9 cellular contexts compared by ENCODE assay signal in the genomic region with DNA sequence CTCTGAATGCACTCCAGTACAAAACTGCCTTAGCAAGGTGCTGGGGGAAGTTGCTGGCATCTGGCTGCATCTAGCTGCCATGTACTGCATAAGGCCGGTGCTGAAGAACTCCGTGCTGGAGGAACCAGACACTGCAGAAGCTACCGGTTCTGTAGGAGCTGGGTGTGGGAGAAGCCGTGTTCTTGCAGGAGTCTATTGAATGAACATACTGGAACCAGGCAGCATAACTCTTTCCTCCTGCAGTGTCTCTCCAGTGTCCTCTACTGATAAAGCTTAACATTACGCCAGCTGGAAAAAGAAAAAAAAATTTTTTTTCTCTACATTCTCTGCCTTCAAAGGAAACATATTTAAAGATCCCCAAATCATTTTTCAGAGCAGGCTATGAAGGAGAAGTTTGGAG. TPM values are rescaled to one million over a fixed set of nuclear protein-coding genes. Genes with fewer than 3 reads are reported as not detected.
A peak's percentile ranks its signal among the peaks of the same experiment; 100 is the strongest.
DNase-seq lines count a peak whose midpoint lies in the region; ATAC-seq and TF ChIP-seq lines count a peak whose summit lies in the region.
"Had no signal": no experiment of that assay in that cellular context is flagged by ENCODE, and none has a peak within 500 bp of the region (broad histone marks: within the 10 kb centered on the region; RNA-seq: fewer than 3 reads in every experiment).

No MANE protein-coding gene starts in this region.

- H3K4me1 ChIP-seq in neural progenitor cell: no peaks in the 10 kb centered on the region

- no peaks in the 10 kb centered on the region for H3K27me3 ChIP-seq in neural progenitor cell

- no peaks in the 10 kb centered on the region for H3K79me2 ChIP-seq in neural progenitor cell (ENCODE audit: low read depth)

- H3K36me3 Mint-ChIP-seq in neural progenitor cell (peaks cover 2% of the 10 kb centered on the region), endothelial cell (ENCODE audit: low read depth, unreplicated experiment) (no peaks in the 10 kb centered on the region)

- DNase-seq in EH (ENCODE audit: low read depth): peak; percentile 39
- DNase-seq in KBM-7: peak; percentile 20
- DNase-seq in choroid plexus epithelial cell (ENCODE audit: low read depth): peak; percentile 74
- DNase-seq in neural progenitor cell (ENCODE audit: low spot score): no peak
- no peak for DNase-seq in endothelial cell (ENCODE audit: low spot score)
- no peak for DNase-seq in omental fat pad (ENCODE audit: low spot score)

- in situ Hi-C loops in KBM-7 (cut with MboI; ENCODE audit: low pct_unique_long_range_greater_than_20kb, low sequenced_read_pairs): no loop called here

- H3K4me3 ChIP-seq in choroid plexus epithelial cell (ENCODE audit: low read depth, low read length): no peak overlapping the region
- H3K4me3 ChIP-seq in neural progenitor cell: no peak overlapping the region

- peaks cover 6% of the 10 kb centered on the region for H3K36me3 ChIP-seq in neural progenitor cell

- H3K27ac Mint-ChIP-seq in neural progenitor cell: no peak overlapping the region
- no peak overlapping the region for H3K27ac Mint-ChIP-seq in endothelial cell (ENCODE audit: unreplicated experiment)
- H3K27ac Mint-ChIP-seq: activated T-helper 2 cell treated with anti-CD3 and anti-CD28 coated beads, Interferon-gamma antibody, Interleukin-2, Interleukin-4, amounts not matched to agents 10 μg/mL and 5 μg/mL and 100 μg/mL, durations not matched to agents 14 hours and 24 hours and 36 hours had no signal

- H3K4me3 Mint-ChIP-seq in neural progenitor cell (no peak overlapping the region), endothelial cell (ENCODE audit: unreplicated experiment) (no peak overlapping the region)

- H2AFZ ChIP-seq in neural progenitor cell (replicated peaks): no peak overlapping the region

- no peak overlapping the region for H3K9ac ChIP-seq in neural progenitor cell

- TF ChIP-seq CTCF in choroid plexus epithelial cell (conservative IDR thresholded peaks at IDR 0.05; ENCODE audit: low read depth, low read length) (peak; percentile 57), neural progenitor cell (IDR thresholded peaks at IDR 0.05) (peak; percentile 36), endothelial cell (IDR thresholded peaks at IDR 0.05; ENCODE audit: unreplicated experiment) (no peak), omental fat pad (IDR thresholded peaks at IDR 0.05) (no peak)

- no peaks in the 10 kb centered on the region for H3K9me3 ChIP-seq in neural progenitor cell (ENCODE audit: low read depth)

- H3K27ac ChIP-seq in neural progenitor cell: no peak overlapping the region

- no peaks in the 10 kb centered on the region for H3K9me3 Mint-ChIP-seq in neural progenitor cell
- no peaks in the 10 kb centered on the region for H3K9me3 Mint-ChIP-seq in endothelial cell (ENCODE audit: unreplicated experiment)
- H3K9me3 Mint-ChIP-seq: activated T-helper 2 cell treated with anti-CD3 and anti-CD28 coated beads, Interferon-gamma antibody, Interleukin-2, Interleukin-4, amounts not matched to agents 10 μg/mL and 5 μg/mL and 100 μg/mL, durations not matched to agents 14 hours and 24 hours and 36 hours had no signal

- H3F3A ChIP-seq in neural progenitor cell (ENCODE audit: low read depth): no peaks in the 10 kb centered on the region

- H3K4me1 Mint-ChIP-seq in neural progenitor cell (no peaks in the 10 kb centered on the region), endothelial cell (ENCODE audit: unreplicated experiment) (no peaks in the 10 kb centered on the region)

- no peaks in the 10 kb centered on the region for H4K20me1 ChIP-seq in neural progenitor cell (ENCODE audit: low read depth)

- ATAC-seq in omental fat pad (ENCODE audit: low FRiP score): no peak
- no peak for ATAC-seq in GM19035 (IDR thresholded peaks at IDR 0.05; ENCODE audit: unreplicated experiment)
- ATAC-seq in HG03025 (IDR thresholded peaks at IDR 0.05; ENCODE audit: low FRiP score, unreplicated experiment): no peak

- H3K27me3 Mint-ChIP-seq in neural progenitor cell (ENCODE audit: insufficient read depth, low read depth) (no peaks in the 10 kb centered on the region), endothelial cell (ENCODE audit: unreplicated experiment) (no peaks in the 10 kb centered on the region)

- no peak overlapping the region for H3K4me2 ChIP-seq in neural progenitor cell

RNA-seq across cellular contexts. Expression of a gene that starts 38.5 kb away (rescaled TPM):
- total RNA-seq in neural progenitor cell (ENCODE audit: low replicate concordance): 39.9 and 66.8 TPM in 2 replicates
- 46.0 TPM for total RNA-seq in endothelial cell (ENCODE audit: unreplicated experiment)
- 10 to 100 TPM; 20.4 to 33.5 (median 30.4) TPM for total RNA-seq in omental fat pad

Comparison
In these comparisons a context has a peak if more than half of its experiments do, and no peak if none do; other contexts are left out.
1. DNase-seq: peak in EH (single experiment), KBM-7 (single experiment) and choroid plexus epithelial cell (single experiment); none in neural progenitor cell (single experiment), endothelial cell (single experiment) and omental fat pad (single experiment).
2. CTCF ChIP-seq: peak in choroid plexus epithelial cell (single experiment) and neural progenitor cell (single experiment); none in endothelial cell (single experiment) and omental fat pad (0 of 3).